Comparison of ENCODE assay signal across 1 cellular context in the genomic region with DNA sequence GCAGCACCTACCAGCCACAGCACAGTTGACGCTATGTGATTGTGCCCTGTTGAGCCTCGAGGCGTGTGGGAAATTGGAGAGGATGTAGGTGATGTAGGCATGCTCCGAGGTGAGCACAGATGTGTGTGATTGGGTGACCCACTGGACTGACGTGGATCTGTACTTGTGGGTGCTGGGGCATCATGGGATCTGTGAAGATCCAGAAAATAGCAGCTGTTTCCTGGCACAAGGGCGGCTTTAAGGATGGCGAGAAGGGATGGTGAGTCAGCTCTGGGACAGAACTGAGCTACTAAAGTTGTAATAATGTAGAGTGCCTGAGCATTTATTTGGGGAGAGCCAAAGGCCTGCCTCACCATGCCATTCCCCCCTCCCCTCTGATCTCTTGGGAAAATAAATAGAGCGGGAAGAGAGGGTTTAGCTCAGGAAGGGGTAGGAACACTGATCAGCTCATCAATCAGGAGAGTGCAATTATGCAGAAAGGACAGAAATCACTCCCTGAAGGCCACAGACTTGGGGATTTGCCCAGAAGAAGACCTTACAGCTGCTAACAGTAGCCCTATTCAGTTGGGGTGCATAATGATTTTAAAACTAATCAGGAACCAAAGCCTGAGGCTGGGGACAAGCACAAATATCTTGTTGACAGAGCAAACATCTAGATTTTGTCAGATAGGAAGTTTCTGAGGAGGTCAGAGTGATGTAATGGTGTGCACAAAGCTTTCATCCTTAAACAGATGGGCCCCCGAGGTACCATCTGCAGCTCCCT.
TF ChIP-seq lines count a peak whose summit lies in the region.

No MANE protein-coding gene starts in this region.

TF ChIP-seq in HepG2, 621 proteins besides CTCF, POLR2A, EP300 and RAD21 (continued from another document and continues in another):
- TF ChIP-seq, protein P1, sequence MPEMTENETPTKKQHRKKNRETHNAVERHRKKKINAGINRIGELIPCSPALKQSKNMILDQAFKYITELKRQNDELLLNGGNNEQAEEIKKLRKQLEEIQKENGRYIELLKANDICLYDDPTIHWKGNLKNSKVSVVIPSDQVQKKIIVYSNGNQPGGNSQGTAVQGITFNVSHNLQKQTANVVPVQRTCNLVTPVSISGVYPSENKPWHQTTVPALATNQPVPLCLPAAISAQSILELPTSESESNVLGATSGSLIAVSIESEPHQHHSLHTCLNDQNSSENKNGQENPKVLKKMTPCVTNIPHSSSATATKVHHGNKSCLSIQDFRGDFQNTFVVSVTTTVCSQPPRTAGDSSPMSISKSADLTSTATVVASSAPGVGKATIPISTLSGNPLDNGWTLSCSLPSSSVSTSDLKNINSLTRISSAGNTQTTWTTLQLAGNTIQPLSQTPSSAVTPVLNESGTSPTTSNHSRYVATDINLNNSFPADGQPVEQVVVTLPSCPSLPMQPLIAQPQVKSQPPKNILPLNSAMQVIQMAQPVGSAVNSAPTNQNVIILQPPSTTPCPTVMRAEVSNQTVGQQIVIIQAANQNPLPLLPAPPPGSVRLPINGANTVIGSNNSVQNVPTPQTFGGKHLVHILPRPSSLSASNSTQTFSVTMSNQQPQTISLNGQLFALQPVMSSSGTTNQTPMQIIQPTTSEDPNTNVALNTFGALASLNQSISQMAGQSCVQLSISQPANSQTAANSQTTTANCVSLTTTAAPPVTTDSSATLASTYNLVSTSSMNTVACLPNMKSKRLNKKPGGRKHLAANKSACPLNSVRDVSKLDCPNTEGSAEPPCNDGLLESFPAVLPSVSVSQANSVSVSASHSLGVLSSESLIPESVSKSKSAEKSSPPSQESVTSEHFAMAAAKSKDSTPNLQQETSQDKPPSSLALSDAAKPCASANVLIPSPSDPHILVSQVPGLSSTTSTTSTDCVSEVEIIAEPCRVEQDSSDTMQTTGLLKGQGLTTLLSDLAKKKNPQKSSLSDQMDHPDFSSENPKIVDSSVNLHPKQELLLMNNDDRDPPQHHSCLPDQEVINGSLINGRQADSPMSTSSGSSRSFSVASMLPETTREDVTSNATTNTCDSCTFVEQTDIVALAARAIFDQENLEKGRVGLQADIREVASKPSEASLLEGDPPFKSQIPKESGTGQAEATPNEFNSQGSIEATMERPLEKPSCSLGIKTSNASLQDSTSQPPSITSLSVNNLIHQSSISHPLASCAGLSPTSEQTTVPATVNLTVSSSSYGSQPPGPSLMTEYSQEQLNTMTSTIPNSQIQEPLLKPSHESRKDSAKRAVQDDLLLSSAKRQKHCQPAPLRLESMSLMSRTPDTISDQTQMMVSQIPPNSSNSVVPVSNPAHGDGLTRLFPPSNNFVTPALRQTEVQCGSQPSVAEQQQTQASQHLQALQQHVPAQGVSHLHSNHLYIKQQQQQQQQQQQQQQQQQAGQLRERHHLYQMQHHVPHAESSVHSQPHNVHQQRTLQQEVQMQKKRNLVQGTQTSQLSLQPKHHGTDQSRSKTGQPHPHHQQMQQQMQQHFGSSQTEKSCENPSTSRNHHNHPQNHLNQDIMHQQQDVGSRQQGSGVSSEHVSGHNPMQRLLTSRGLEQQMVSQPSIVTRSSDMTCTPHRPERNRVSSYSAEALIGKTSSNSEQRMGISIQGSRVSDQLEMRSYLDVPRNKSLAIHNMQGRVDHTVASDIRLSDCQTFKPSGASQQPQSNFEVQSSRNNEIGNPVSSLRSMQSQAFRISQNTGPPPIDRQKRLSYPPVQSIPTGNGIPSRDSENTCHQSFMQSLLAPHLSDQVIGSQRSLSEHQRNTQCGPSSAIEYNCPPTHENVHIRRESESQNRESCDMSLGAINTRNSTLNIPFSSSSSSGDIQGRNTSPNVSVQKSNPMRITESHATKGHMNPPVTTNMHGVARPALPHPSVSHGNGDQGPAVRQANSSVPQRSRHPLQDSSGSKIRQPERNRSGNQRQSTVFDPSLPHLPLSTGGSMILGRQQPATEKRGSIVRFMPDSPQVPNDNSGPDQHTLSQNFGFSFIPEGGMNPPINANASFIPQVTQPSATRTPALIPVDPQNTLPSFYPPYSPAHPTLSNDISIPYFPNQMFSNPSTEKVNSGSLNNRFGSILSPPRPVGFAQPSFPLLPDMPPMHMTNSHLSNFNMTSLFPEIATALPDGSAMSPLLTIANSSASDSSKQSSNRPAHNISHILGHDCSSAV (CRISPR knock-in tag; IDR thresholded peaks at IDR 0.05; ENCODE audit: borderline replicate concordance): no peak
- TF ChIP-seq, protein P2, sequence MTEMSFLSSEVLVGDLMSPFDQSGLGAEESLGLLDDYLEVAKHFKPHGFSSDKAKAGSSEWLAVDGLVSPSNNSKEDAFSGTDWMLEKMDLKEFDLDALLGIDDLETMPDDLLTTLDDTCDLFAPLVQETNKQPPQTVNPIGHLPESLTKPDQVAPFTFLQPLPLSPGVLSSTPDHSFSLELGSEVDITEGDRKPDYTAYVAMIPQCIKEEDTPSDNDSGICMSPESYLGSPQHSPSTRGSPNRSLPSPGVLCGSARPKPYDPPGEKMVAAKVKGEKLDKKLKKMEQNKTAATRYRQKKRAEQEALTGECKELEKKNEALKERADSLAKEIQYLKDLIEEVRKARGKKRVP (CRISPR knock-in tag; IDR thresholded peaks at IDR 0.05): peak in 1 of 2 experiments; percentile 84; a peak in 2 of 4 replicates
- TF ChIP-seq, protein P3, sequence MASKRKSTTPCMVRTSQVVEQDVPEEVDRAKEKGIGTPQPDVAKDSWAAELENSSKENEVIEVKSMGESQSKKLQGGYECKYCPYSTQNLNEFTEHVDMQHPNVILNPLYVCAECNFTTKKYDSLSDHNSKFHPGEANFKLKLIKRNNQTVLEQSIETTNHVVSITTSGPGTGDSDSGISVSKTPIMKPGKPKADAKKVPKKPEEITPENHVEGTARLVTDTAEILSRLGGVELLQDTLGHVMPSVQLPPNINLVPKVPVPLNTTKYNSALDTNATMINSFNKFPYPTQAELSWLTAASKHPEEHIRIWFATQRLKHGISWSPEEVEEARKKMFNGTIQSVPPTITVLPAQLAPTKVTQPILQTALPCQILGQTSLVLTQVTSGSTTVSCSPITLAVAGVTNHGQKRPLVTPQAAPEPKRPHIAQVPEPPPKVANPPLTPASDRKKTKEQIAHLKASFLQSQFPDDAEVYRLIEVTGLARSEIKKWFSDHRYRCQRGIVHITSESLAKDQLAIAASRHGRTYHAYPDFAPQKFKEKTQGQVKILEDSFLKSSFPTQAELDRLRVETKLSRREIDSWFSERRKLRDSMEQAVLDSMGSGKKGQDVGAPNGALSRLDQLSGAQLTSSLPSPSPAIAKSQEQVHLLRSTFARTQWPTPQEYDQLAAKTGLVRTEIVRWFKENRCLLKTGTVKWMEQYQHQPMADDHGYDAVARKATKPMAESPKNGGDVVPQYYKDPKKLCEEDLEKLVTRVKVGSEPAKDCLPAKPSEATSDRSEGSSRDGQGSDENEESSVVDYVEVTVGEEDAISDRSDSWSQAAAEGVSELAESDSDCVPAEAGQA (IDR thresholded peaks at IDR 0.05; ENCODE audit: low read depth): no peak
- TF ChIP-seq, protein P3 (CRISPR knock-in tag; IDR thresholded peaks at IDR 0.05; ENCODE audit: borderline replicate concordance): no peak
- TF ChIP-seq PHF21A (CRISPR knock-in tag; IDR thresholded peaks at IDR 0.05) (peak; percentile 76), ZNF850 (CRISPR knock-in tag; conservative IDR thresholded peaks at IDR 0.05) (no peak), AKAP8 (CRISPR knock-in tag; IDR thresholded peaks at IDR 0.05) (no peak), NR2F2 (IDR thresholded peaks at IDR 0.05; ENCODE audit: borderline replicate concordance, low read depth) (peak; percentile 47; the same call in 1 of the 2 replicates), CENPT (CRISPR knock-in tag; IDR thresholded peaks at IDR 0.05; ENCODE audit: low read depth) (no peak), HMG20B (CRISPR knock-in tag; conservative IDR thresholded peaks at IDR 0.05) (peak; percentile 50; the same call in 1 of the 2 replicates), SP5 (CRISPR knock-in tag; IDR thresholded peaks at IDR 0.05; ENCODE audit: borderline replicate concordance, low read depth) (0 out of 2 replicates have a peak, but pooled peaks have one; percentile 11), SMYD3 (CRISPR knock-in tag; IDR thresholded peaks at IDR 0.05) (0 out of 2 replicates have a peak, but pooled peaks have one; percentile 37), ZMAT3 (CRISPR knock-in tag; conservative IDR thresholded peaks at IDR 0.05) (no peak), ZSCAN31 (CRISPR knock-in tag; IDR thresholded peaks at IDR 0.05; ENCODE audit: low read depth) (no peak), HHEX (CRISPR knock-in tag; IDR thresholded peaks at IDR 0.05) (no peak), GTF2F1 (IDR thresholded peaks at IDR 0.05; ENCODE audit: low read length) (no peak), NR2C2 (CRISPR knock-in tag; IDR thresholded peaks at IDR 0.05; ENCODE audit: borderline replicate concordance) (peak; percentile 30; the same call in 1 of the 2 replicates), ZNF678 (CRISPR knock-in tag; IDR thresholded peaks at IDR 0.05) (no peak), NBN (conservative IDR thresholded peaks at IDR 0.05) (no peak), ZNF816 (CRISPR knock-in tag; IDR thresholded peaks at IDR 0.05; ENCODE audit: borderline replicate concordance) (no peak)
- TF ChIP-seq, protein P4, sequence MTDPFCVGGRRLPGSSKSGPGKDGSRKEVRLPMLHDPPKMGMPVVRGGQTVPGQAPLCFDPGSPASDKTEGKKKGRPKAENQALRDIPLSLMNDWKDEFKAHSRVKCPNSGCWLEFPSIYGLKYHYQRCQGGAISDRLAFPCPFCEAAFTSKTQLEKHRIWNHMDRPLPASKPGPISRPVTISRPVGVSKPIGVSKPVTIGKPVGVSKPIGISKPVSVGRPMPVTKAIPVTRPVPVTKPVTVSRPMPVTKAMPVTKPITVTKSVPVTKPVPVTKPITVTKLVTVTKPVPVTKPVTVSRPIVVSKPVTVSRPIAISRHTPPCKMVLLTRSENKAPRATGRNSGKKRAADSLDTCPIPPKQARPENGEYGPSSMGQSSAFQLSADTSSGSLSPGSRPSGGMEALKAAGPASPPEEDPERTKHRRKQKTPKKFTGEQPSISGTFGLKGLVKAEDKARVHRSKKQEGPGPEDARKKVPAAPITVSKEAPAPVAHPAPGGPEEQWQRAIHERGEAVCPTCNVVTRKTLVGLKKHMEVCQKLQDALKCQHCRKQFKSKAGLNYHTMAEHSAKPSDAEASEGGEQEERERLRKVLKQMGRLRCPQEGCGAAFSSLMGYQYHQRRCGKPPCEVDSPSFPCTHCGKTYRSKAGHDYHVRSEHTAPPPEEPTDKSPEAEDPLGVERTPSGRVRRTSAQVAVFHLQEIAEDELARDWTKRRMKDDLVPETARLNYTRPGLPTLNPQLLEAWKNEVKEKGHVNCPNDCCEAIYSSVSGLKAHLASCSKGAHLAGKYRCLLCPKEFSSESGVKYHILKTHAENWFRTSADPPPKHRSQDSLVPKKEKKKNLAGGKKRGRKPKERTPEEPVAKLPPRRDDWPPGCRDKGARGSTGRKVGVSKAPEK (CRISPR knock-in tag; IDR thresholded peaks at IDR 0.05; ENCODE audit: borderline replicate concordance): no peak
- TF ChIP-seq, protein P5, sequence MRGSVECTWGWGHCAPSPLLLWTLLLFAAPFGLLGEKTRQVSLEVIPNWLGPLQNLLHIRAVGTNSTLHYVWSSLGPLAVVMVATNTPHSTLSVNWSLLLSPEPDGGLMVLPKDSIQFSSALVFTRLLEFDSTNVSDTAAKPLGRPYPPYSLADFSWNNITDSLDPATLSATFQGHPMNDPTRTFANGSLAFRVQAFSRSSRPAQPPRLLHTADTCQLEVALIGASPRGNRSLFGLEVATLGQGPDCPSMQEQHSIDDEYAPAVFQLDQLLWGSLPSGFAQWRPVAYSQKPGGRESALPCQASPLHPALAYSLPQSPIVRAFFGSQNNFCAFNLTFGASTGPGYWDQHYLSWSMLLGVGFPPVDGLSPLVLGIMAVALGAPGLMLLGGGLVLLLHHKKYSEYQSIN (CRISPR knock-in tag; IDR thresholded peaks at IDR 0.05; ENCODE audit: borderline replicate concordance): no peak
- TF ChIP-seq, protein P6, sequence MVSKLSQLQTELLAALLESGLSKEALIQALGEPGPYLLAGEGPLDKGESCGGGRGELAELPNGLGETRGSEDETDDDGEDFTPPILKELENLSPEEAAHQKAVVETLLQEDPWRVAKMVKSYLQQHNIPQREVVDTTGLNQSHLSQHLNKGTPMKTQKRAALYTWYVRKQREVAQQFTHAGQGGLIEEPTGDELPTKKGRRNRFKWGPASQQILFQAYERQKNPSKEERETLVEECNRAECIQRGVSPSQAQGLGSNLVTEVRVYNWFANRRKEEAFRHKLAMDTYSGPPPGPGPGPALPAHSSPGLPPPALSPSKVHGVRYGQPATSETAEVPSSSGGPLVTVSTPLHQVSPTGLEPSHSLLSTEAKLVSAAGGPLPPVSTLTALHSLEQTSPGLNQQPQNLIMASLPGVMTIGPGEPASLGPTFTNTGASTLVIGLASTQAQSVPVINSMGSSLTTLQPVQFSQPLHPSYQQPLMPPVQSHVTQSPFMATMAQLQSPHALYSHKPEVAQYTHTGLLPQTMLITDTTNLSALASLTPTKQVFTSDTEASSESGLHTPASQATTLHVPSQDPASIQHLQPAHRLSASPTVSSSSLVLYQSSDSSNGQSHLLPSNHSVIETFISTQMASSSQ (IDR thresholded peaks at IDR 0.05; ENCODE audit: low read depth): no peak
- TF ChIP-seq, protein P6 (CRISPR knock-in tag; IDR thresholded peaks at IDR 0.05; ENCODE audit: borderline replicate concordance): 0 out of 2 replicates have a peak, but pooled peaks have one; percentile 50
